ENCODE assay signal across 2 cellular contexts in the genomic region with DNA sequence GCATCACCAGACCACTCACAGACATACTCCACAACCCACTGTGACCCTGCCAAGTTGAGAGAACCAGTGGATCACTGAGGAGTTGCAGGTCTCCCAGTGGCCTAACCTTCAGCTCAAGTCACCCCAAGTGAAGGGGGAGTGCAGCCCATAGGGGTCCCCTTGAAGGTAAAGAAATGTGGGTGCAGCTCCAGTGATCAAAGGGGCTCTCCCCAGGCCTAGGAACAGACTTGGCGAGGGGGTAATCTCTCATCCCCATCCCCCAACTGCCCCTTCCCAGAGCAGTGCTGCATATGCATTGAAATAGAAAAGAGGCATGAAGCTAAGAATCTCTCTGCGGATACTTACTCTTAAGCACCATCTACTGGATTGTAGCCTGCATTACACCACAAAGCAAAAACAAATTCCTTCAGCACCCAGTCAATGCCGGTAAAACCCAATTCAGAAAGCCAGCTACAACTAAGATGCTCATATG.
TF ChIP-seq lines count a peak whose summit lies in the region.

No MANE protein-coding gene starts in this region.

TF ChIP-seq in H1, 55 proteins besides CTCF, POLR2A, EP300 and RAD21:
- TF ChIP-seq HDAC2 (IDR thresholded peaks at IDR 0.05; ENCODE audit: borderline replicate concordance in 1 of 2, low read depth in 2 of 2, low read length in 2 of 2) (no peak), SP1 (IDR thresholded peaks at IDR 0.05; ENCODE audit: low read depth, low read length) (no peak), TEAD4 (IDR thresholded peaks at IDR 0.05; ENCODE audit: low read depth, low read length) (no peak), RBBP5 (IDR thresholded peaks at IDR 0.05; ENCODE audit: borderline replicate concordance, low read depth, low read length) (peak; percentile 62; the same call in 1 of the 2 replicates), RFX5 (IDR thresholded peaks at IDR 0.05; ENCODE audit: borderline replicate concordance, low read depth, low read length) (no peak), ASH2L (IDR thresholded peaks at IDR 0.05; ENCODE audit: low read length) (peak; percentile 28), HDAC6 (IDR thresholded peaks at IDR 0.05; ENCODE audit: low read depth, low read length) (no peak), CHD1 (IDR thresholded peaks at IDR 0.05; ENCODE audit: low read depth, low read length) (no peak), JUND (IDR thresholded peaks at IDR 0.05; ENCODE audit: low read length) (no peak), GTF2F1 (IDR thresholded peaks at IDR 0.05; ENCODE audit: borderline replicate concordance, low read depth, low read length) (no peak), KDM5A (IDR thresholded peaks at IDR 0.05; ENCODE audit: low read length) (no peak), BRCA1 (IDR thresholded peaks at IDR 0.05; ENCODE audit: low read depth, low read length) (no peak)

TF ChIP-seq in neural cell, 6 proteins besides CTCF, POLR2A, EP300 and RAD21:
- no peak for TF ChIP-seq MXI1 (conservative IDR thresholded peaks at IDR 0.05; ENCODE audit: poor library complexity, severe bottlenecking)
- TF ChIP-seq SMC3 (conservative IDR thresholded peaks at IDR 0.05; ENCODE audit: poor library complexity): peak; percentile 38
